In the genomic region with DNA sequence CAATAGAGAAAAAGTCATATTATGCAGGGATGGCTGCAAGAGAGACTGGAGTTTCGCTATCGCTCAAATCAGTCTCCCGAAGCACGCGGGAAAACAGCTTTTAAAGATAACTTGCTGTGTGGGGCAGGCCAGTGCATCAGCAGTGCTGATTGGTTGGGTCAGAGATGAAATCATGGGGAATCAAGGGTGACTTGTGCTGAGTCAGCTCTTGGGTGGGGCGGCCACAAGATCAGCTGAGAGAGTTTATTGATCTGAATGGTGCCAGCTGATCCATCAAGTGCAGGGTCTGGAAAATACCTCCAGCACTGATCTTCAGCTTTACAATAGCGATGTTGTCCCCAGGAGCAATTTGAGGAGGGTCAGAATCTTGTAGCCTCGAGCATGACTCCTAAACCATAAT, we compare ENCODE assay signal across 2 cellular contexts.
TF ChIP-seq lines count a peak whose summit lies in the region.

No MANE protein-coding gene starts in this region.

TF ChIP-seq in HepG2, 621 proteins besides CTCF, POLR2A, EP300 and RAD21:
- TF ChIP-seq, protein P1, sequence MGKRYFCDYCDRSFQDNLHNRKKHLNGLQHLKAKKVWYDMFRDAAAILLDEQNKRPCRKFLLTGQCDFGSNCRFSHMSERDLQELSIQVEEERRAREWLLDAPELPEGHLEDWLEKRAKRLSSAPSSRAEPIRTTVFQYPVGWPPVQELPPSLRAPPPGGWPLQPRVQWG (CRISPR knock-in tag; IDR thresholded peaks at IDR 0.05; ENCODE audit: borderline replicate concordance, low read depth): no peak
- TF ChIP-seq, protein P2, sequence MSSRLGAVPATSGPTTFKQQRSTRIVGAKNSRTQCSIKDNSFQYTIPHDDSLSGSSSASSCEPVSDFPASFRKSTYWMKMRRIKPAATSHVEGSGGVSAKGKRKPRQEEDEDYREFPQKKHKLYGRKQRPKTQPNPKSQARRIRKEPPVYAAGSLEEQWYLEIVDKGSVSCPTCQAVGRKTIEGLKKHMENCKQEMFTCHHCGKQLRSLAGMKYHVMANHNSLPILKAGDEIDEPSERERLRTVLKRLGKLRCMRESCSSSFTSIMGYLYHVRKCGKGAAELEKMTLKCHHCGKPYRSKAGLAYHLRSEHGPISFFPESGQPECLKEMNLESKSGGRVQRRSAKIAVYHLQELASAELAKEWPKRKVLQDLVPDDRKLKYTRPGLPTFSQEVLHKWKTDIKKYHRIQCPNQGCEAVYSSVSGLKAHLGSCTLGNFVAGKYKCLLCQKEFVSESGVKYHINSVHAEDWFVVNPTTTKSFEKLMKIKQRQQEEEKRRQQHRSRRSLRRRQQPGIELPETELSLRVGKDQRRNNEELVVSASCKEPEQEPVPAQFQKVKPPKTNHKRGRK (CRISPR knock-in tag; IDR thresholded peaks at IDR 0.05): no peak
- TF ChIP-seq DPF2 (CRISPR knock-in tag; IDR thresholded peaks at IDR 0.05; ENCODE audit: borderline replicate concordance, low read depth): no peak
- no peak for TF ChIP-seq TBP (CRISPR knock-in tag; IDR thresholded peaks at IDR 0.05)
- TF ChIP-seq MAFK (conservative IDR thresholded peaks at IDR 0.05 in 1 of 2, IDR thresholded peaks at IDR 0.05 in 1 of 2; ENCODE audit: low read length in 2 of 2): peak; percentile 88 to 93
- no peak for TF ChIP-seq ZNF562 (CRISPR knock-in tag; IDR thresholded peaks at IDR 0.05; ENCODE audit: borderline replicate concordance)
- TF ChIP-seq CCDC6 (CRISPR knock-in tag; IDR thresholded peaks at IDR 0.05): no peak
- peak; percentile 86 for TF ChIP-seq MAFF (IDR thresholded peaks at IDR 0.05; ENCODE audit: low read depth, low read length)

TF ChIP-seq in H1, 55 proteins besides CTCF, POLR2A, EP300 and RAD21:
- TF ChIP-seq YY1 (IDR thresholded peaks at IDR 0.05; ENCODE audit: low read depth, low read length): no peak
- TF ChIP-seq, protein P3, sequence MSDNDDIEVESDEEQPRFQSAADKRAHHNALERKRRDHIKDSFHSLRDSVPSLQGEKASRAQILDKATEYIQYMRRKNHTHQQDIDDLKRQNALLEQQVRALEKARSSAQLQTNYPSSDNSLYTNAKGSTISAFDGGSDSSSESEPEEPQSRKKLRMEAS (IDR thresholded peaks at IDR 0.05): no peak
- peak; percentile 69; the same call in 1 of the 2 replicates for TF ChIP-seq MAFK (IDR thresholded peaks at IDR 0.05; ENCODE audit: low read depth, low read length)
